In genomic region chr7:151859111-151859947, GRCh38 we compare ENCODE assay signal across 29 cellular contexts. TPM values are rescaled to one million over a fixed set of nuclear protein-coding genes. Genes with fewer than 3 reads are reported as not detected.
DNase-seq lines count a peak whose midpoint lies in the region; ATAC-seq, FAIRE-seq and TF ChIP-seq lines count a peak whose summit lies in the region.
"Had no signal": no experiment of that assay in that cellular context is flagged by ENCODE, and none has a peak within 500 bp of the region (broad histone marks: within the 10 kb centered on the region; RNA-seq: fewer than 3 reads in every experiment).

No MANE protein-coding gene starts in this region.

- no peak for ATAC-seq in stimulated activated memory B cell treated with anti-CD40 and anti-IgM and Interleukin-4, amounts not matched to agents 10 μg/mL and 1 μg/mL and 100 μg/mL, for 72 hours
- no peak for ATAC-seq in GM19328 (IDR thresholded peaks at IDR 0.05; ENCODE audit: unreplicated experiment)
- ATAC-seq: GM23338 had no signal

- H3K4me3 ChIP-seq in kidney (ENCODE audit: low read length in 2 of 2) = no peak overlapping the region
- H3K4me3 ChIP-seq: esophagus muscularis mucosa, GM23338, suprapubic skin, uterus had no signal

- H3K9ac ChIP-seq in kidney (ENCODE audit: low read length in 2 of 2) = no peak overlapping the region
- H3K9ac ChIP-seq: KMS-11 had no signal

- H3K4me1 Mint-ChIP-seq in stimulated activated memory B cell treated with anti-CD40 and anti-IgM and Interleukin-4, amounts not matched to agents 10 μg/mL and 1 μg/mL and 100 μg/mL, for 72 hours = peaks cover 55% of the 10 kb centered on the region

- peaks cover 3% of the 10 kb centered on the region for H3K36me3 Mint-ChIP-seq in stimulated activated memory B cell treated with anti-CD40 and anti-IgM and Interleukin-4, amounts not matched to agents 10 μg/mL and 1 μg/mL and 100 μg/mL, for 72 hours
- H3K36me3 Mint-ChIP-seq: activated naive CD8-positive, alpha-beta T cell treated with anti-CD3 and anti-CD28 coated beads for 36 hours had no signal

- H3K27me3 Mint-ChIP-seq in stimulated activated memory B cell treated with anti-CD40 and anti-IgM and Interleukin-4, amounts not matched to agents 10 μg/mL and 1 μg/mL and 100 μg/mL, for 72 hours = no peaks in the 10 kb centered on the region
- H3K27me3 Mint-ChIP-seq: activated naive CD8-positive, alpha-beta T cell treated with anti-CD3 and anti-CD28 coated beads for 36 hours had no signal

- H3K36me3 ChIP-seq in kidney (ENCODE audit: control insufficient read depth in 1 of 2, insufficient read depth in 2 of 2, low read length in 2 of 2) = no peaks in the 10 kb centered on the region
- H3K36me3 ChIP-seq: uterus, WERI-Rb-1 had no signal

- H3K9me3 ChIP-seq in kidney (ENCODE audit: control insufficient read depth in 1 of 2, low read length in 2 of 2) = no peaks in the 10 kb centered on the region
- H3K9me3 ChIP-seq: esophagus muscularis mucosa, suprapubic skin, uterus had no signal

- no peak overlapping the region for H3K4me3 Mint-ChIP-seq in stimulated activated memory B cell treated with anti-CD40 and anti-IgM and Interleukin-4, amounts not matched to agents 10 μg/mL and 1 μg/mL and 100 μg/mL, for 72 hours
- H3K4me3 Mint-ChIP-seq: activated naive CD8-positive, alpha-beta T cell treated with anti-CD3 and anti-CD28 coated beads for 36 hours; activated T-helper 1 cell treated with anti-CD3 and anti-CD28 coated beads, Interleukin-12 subunit alpha, Interleukin-12 subunit beta, Interleukin-2, Interleukin-4 antibody, amounts not matched to agents 30 ng/mL and 10 ng/mL and 1 ng/mL, durations not matched to agents 14 hours and 24 hours and 36 hours; GM23338; T-helper 2 cell treated with Interferon-gamma antibody and Interleukin-4, amounts not matched to agents 5 μg/mL and 100 μg/mL, for 36 hours had no signal

- FAIRE-seq in kidney (lab: Jason Lieb, UNC) = no peak
- FAIRE-seq: A204.1, GM18507, HTR-8/SVneo, small intestine had no signal

- TF ChIP-seq CTCF in kidney (IDR thresholded peaks at IDR 0.05; ENCODE audit: borderline replicate concordance, extremely low read depth, insufficient read depth) = no peak

- H3K9me3 Mint-ChIP-seq in stimulated activated memory B cell treated with anti-CD40 and anti-IgM and Interleukin-4, amounts not matched to agents 10 μg/mL and 1 μg/mL and 100 μg/mL, for 72 hours = no peaks in the 10 kb centered on the region
- H3K9me3 Mint-ChIP-seq: activated naive CD8-positive, alpha-beta T cell treated with anti-CD3 and anti-CD28 coated beads for 36 hours; activated T-helper 1 cell treated with anti-CD3 and anti-CD28 coated beads, Interleukin-12 subunit alpha, Interleukin-12 subunit beta, Interleukin-2, Interleukin-4 antibody, amounts not matched to agents 30 ng/mL and 10 ng/mL and 1 ng/mL, durations not matched to agents 14 hours and 24 hours and 36 hours; GM23338; T-helper 2 cell treated with Interferon-gamma antibody and Interleukin-4, amounts not matched to agents 5 μg/mL and 100 μg/mL, for 36 hours had no signal

- peak; percentile 47 for DNase-seq in activated effector memory CD4-positive, alpha-beta T cell treated with anti-CD3 and anti-CD28 coated beads, Interleukin-2, amount 50 U/mL, for 16 hours
- no peak for DNase-seq in activated effector memory CD4-positive, alpha-beta T cell treated with Interleukin-2 at 50 U/mL for 16 hours
- DNase-seq in cerebellum (ENCODE audit: low spot score) (peak; percentile 66), kidney (peak; percentile 60), GOT3 (lab: John Stamatoyannopoulos, UW) (no peak)
- DNase-seq in activated CD4-positive, alpha-beta T cell treated with anti-CD3 and anti-CD28 coated beads for 48 hours = no peak
- DNase-seq: activated CD4-positive, alpha-beta T cell treated with anti-CD3 and anti-CD28 coated beads, Interleukin-2, amount 50 U/mL, for 1 hour; activated naive CD8-positive, alpha-beta T cell treated with anti-CD3 and anti-CD28 coated beads for 36 hours; AML-193; effector memory CD4-positive, alpha-beta T cell; foreskin melanocyte; mammary epithelial cell; NCI-H187 treated with DMSO at 0.1 percent for 48 hours; NCI-H69; small intestine; stimulated activated CD4-positive, alpha-beta T cell treated with anti-CD3 and anti-CD28 coated beads, Interleukin-2, amount 100 ng/mL, for 24 hours; uterus; WERI-Rb-1 had no signal

- H3K4me1 ChIP-seq in kidney (ENCODE audit: control insufficient read depth in 1 of 2, insufficient read depth in 1 of 2, low read depth in 1 of 2, low read length in 2 of 2) = peaks cover 0 to 9% of the 10 kb centered on the region in 2 donors
- H3K4me1 ChIP-seq: uterus had no signal

- H3K27ac ChIP-seq in kidney (ENCODE audit: low read depth in 2 of 2, low read length in 2 of 2) = no peak overlapping the region
- H3K27ac ChIP-seq: esophagus muscularis mucosa, KMS-11, suprapubic skin, uterus, WERI-Rb-1 had no signal

- H3K27ac Mint-ChIP-seq in stimulated activated memory B cell treated with anti-CD40 and anti-IgM and Interleukin-4, amounts not matched to agents 10 μg/mL and 1 μg/mL and 100 μg/mL, for 72 hours = peak overlapping the region; percentile 36
- H3K27ac Mint-ChIP-seq: activated naive CD8-positive, alpha-beta T cell treated with anti-CD3 and anti-CD28 coated beads for 36 hours; activated T-helper 1 cell treated with anti-CD3 and anti-CD28 coated beads, Interleukin-12 subunit alpha, Interleukin-12 subunit beta, Interleukin-2, Interleukin-4 antibody, amounts not matched to agents 30 ng/mL and 10 ng/mL and 1 ng/mL, durations not matched to agents 14 hours and 24 hours and 36 hours; GM23338; T-helper 2 cell treated with Interferon-gamma antibody and Interleukin-4, amounts not matched to agents 5 μg/mL and 100 μg/mL, for 36 hours had no signal

- intact Hi-C loops in kidney (cut with DNase I) = no loop called here

RNA-seq across cellular contexts. Expression of gene PRKAG2, which starts 17.6 kb away (rescaled TPM):
- total RNA-seq in cerebellum (29.1 TPM), kidney (40.7 TPM)
- 40.9 TPM for polyA plus RNA-seq in kidney (ENCODE audit: insufficient read depth, low read depth, low replicate concordance)

Comparison
In these comparisons a context has a peak if more than half of its experiments do, and no peak if none do; other contexts are left out.
1. DNase-seq: peak in activated effector memory CD4-positive, alpha-beta T cell treated with anti-CD3 and anti-CD28 coated beads, Interleukin-2, amount 50 U/mL, for 16 hours (single experiment), cerebellum (single experiment) and kidney (single experiment); none in activated effector memory CD4-positive, alpha-beta T cell treated with Interleukin-2 at 50 U/mL for 16 hours (single experiment), activated CD4-positive, alpha-beta T cell treated with anti-CD3 and anti-CD28 coated beads for 48 hours (single experiment) and GOT3 (single experiment).